Comparison of ENCODE assay signal across 1 cellular context in genomic region chr10:35453855-35454532, GRCh38.
TF ChIP-seq lines count a peak whose summit lies in the region.

No MANE protein-coding gene starts in this region.

TF ChIP-seq in HepG2, 621 proteins besides CTCF, POLR2A, EP300 and RAD21 (continued from another document and continues in another):
- TF ChIP-seq PAXIP1 (CRISPR knock-in tag; conservative IDR thresholded peaks at IDR 0.05), result peak; percentile 44; the same call in 1 of the 2 replicates
- peak; percentile 60 for TF ChIP-seq NR2C2 (CRISPR knock-in tag; IDR thresholded peaks at IDR 0.05; ENCODE audit: borderline replicate concordance)
- TF ChIP-seq ZMYM4 (CRISPR knock-in tag; IDR thresholded peaks at IDR 0.05), result peak; percentile 48; the same call in 1 of the 2 replicates
- no peak for TF ChIP-seq ZBTB39 (CRISPR knock-in tag; IDR thresholded peaks at IDR 0.05)
- no peak for TF ChIP-seq HMG20A (CRISPR knock-in tag; IDR thresholded peaks at IDR 0.05; ENCODE audit: borderline replicate concordance)
- 0 out of 2 replicates have a peak, but pooled peaks have one; percentile 23 for TF ChIP-seq ARID4A (CRISPR knock-in tag; IDR thresholded peaks at IDR 0.05; ENCODE audit: borderline replicate concordance)
- no peak for TF ChIP-seq MLXIP (CRISPR knock-in tag; IDR thresholded peaks at IDR 0.05; ENCODE audit: borderline replicate concordance)
- TF ChIP-seq NFE2 (CRISPR knock-in tag; IDR thresholded peaks at IDR 0.05), result no peak
- peak; percentile 20 to 41; a peak in 1 of 4 replicates for TF ChIP-seq MAFK (conservative IDR thresholded peaks at IDR 0.05 in 1 of 2, IDR thresholded peaks at IDR 0.05 in 1 of 2; ENCODE audit: low read length in 2 of 2)
- no peak for TF ChIP-seq ZSCAN9 (CRISPR knock-in tag; IDR thresholded peaks at IDR 0.05; ENCODE audit: borderline replicate concordance)
- TF ChIP-seq ZBTB33 (CRISPR knock-in tag; IDR thresholded peaks at IDR 0.05), result peak; percentile 98
- no peak for TF ChIP-seq ZNF781 (CRISPR knock-in tag; IDR thresholded peaks at IDR 0.05; ENCODE audit: borderline replicate concordance, not compliant biosample characterization)
- TF ChIP-seq ZBTB38 (CRISPR knock-in tag; IDR thresholded peaks at IDR 0.05), result peak; percentile 72; the same call in 1 of the 2 replicates
- no peak for TF ChIP-seq ZBTB7A (CRISPR knock-in tag; IDR thresholded peaks at IDR 0.05)
- TF ChIP-seq NFE2L2 (IDR thresholded peaks at IDR 0.05; ENCODE audit: low read length), result peak; percentile 74
- peak; percentile 16; the same call in 1 of the 2 replicates for TF ChIP-seq MED1 (CRISPR knock-in tag; IDR thresholded peaks at IDR 0.05)
- no peak for TF ChIP-seq MTF2 (CRISPR knock-in tag; IDR thresholded peaks at IDR 0.05; ENCODE audit: borderline replicate concordance)
- no peak for TF ChIP-seq TFAP4 (IDR thresholded peaks at IDR 0.05; ENCODE audit: borderline replicate concordance, low read depth)
- TF ChIP-seq HNF4A (CRISPR knock-in tag; IDR thresholded peaks at IDR 0.05), result peak; percentile 72
- no peak for TF ChIP-seq FOXP4 (CRISPR knock-in tag; IDR thresholded peaks at IDR 0.05)
- TF ChIP-seq ZMYM2 (CRISPR knock-in tag; IDR thresholded peaks at IDR 0.05), result no peak
- no peak for TF ChIP-seq TBX2 (CRISPR knock-in tag; IDR thresholded peaks at IDR 0.05; ENCODE audit: borderline replicate concordance)
- TF ChIP-seq HOXA3 (CRISPR knock-in tag; IDR thresholded peaks at IDR 0.05), result peak; percentile 56; the same call in 1 of the 2 replicates
- TF ChIP-seq ZNF572 (CRISPR knock-in tag; IDR thresholded peaks at IDR 0.05), result no peak
- TF ChIP-seq THRA (CRISPR knock-in tag; IDR thresholded peaks at IDR 0.05; ENCODE audit: borderline replicate concordance), result peak; percentile 68; the same call in 1 of the 2 replicates
- 0 out of 2 replicates have a peak, but pooled peaks have one; percentile 20 for TF ChIP-seq ZNF350 (CRISPR knock-in tag; IDR thresholded peaks at IDR 0.05; ENCODE audit: borderline replicate concordance, low read depth)
- TF ChIP-seq DDIT3 (CRISPR knock-in tag; IDR thresholded peaks at IDR 0.05), result no peak
- peak; percentile 31; the same call in 1 of the 2 replicates for TF ChIP-seq BCL6 (CRISPR knock-in tag; IDR thresholded peaks at IDR 0.05)
- TF ChIP-seq ZNF687 (CRISPR knock-in tag; IDR thresholded peaks at IDR 0.05), result peak; percentile 44
